23 cellular contexts compared by ENCODE assay signal in genomic region chr2:86347401-86347800, GRCh38. TPM values are rescaled to one million over a fixed set of nuclear protein-coding genes. Genes with fewer than 3 reads are reported as not detected.
"Had no signal": no experiment of that assay in that cellular context is flagged by ENCODE, and none has a peak within 500 bp of the region (broad histone marks: within the 10 kb centered on the region; RNA-seq: fewer than 3 reads in every experiment).

No MANE protein-coding gene starts in this region.

- H3K27ac Mint-ChIP-seq: dendritic cell treated with granulocyte-macrophage colony-stimulating factor and Interleukin-4, amounts not matched to agents 40 ng/mL and 50 ng/mL, for 4 days; effector memory CD8-positive, alpha-beta T cell; endodermal cell; immature natural killer cell; mesothelial cell of epicardium; naive thymus-derived CD4-positive, alpha-beta T cell had no signal

- H3K4me2 ChIP-seq: hepatocyte had no signal

- H3K27ac ChIP-seq: colonic mucosa, epithelial cell of prostate, esophagus squamous epithelium, gastroesophageal sphincter, heart left ventricle, hepatocyte, left lung, lower lobe of right lung had no signal

- H3K9me3 Mint-ChIP-seq: effector memory CD8-positive, alpha-beta T cell had no signal

- H3K4me1 ChIP-seq: colonic mucosa, esophagus squamous epithelium, gastroesophageal sphincter, heart left ventricle, left lung, lower lobe of right lung had no signal

- DNase-seq: colonic mucosa; cortex of kidney; effector CD8-positive, alpha-beta T cell; effector memory CD8-positive, alpha-beta T cell; endodermal cell; erythroblast; esophagus squamous epithelium; foreskin fibroblast; heart left ventricle; hypothalamus; immature natural killer cell; left cardiac atrium; left lung; left ventricle myocardium superior; lower lobe of right lung; mesenchymal stem cell; mucosa of descending colon; naive thymus-derived CD4-positive, alpha-beta T cell had no signal

- H3K4me1 Mint-ChIP-seq: immature natural killer cell, mesothelial cell of epicardium had no signal

- H2AFZ ChIP-seq: hepatocyte had no signal

- H3K4me3 Mint-ChIP-seq: dendritic cell treated with granulocyte-macrophage colony-stimulating factor and Interleukin-4, amounts not matched to agents 40 ng/mL and 50 ng/mL, for 4 days; effector memory CD8-positive, alpha-beta T cell; endodermal cell; immature natural killer cell; mesothelial cell of epicardium had no signal

- H3K4me3 ChIP-seq: colonic mucosa, esophagus squamous epithelium, gastroesophageal sphincter, heart left ventricle, hepatocyte, left lung, lower lobe of right lung, mucosa of descending colon had no signal

- H3K79me2 ChIP-seq: hepatocyte had no signal

- H3K36me3 ChIP-seq: colonic mucosa, esophagus squamous epithelium, gastroesophageal sphincter, heart left ventricle, left lung, lower lobe of right lung had no signal

- H3K27me3 ChIP-seq: colonic mucosa, gastroesophageal sphincter, hepatocyte had no signal

- H3K9me3 ChIP-seq: colonic mucosa, esophagus squamous epithelium, gastroesophageal sphincter, left lung, lower lobe of right lung, mucosa of descending colon had no signal

- H3K36me3 Mint-ChIP-seq: immature natural killer cell had no signal

RNA-seq across cellular contexts. Expression of gene REEP1, which starts 10.0 kb away (rescaled TPM):
- polyA plus RNA-seq: immature natural killer cell had no signal
